ENCODE assay signal across 8 cellular contexts in genomic region chr1:44947060-44947773, GRCh38. TPM values are rescaled to one million over a fixed set of nuclear protein-coding genes. Genes with fewer than 3 reads are reported as not detected.
A peak's percentile ranks its signal among the peaks of the same experiment; 100 is the strongest.
DNase-seq lines count a peak whose midpoint lies in the region; ATAC-seq and TF ChIP-seq lines count a peak whose summit lies in the region.

No MANE protein-coding gene starts in this region.

- no peaks in the 10 kb centered on the region for H3K27me3 ChIP-seq in CD8-positive, alpha-beta T cell (ENCODE audit: insufficient read depth, low read length)
- H3K27me3 ChIP-seq in endocrine pancreas (ENCODE audit: control insufficient read depth, insufficient read depth, low read length) (no peaks in the 10 kb centered on the region), prostate gland (replicated peaks; ENCODE audit: insufficient read depth) (no peaks in the 10 kb centered on the region)

- peaks cover 11% of the 10 kb centered on the region for H3K4me1 Mint-ChIP-seq in CD8-positive, alpha-beta T cell (ENCODE audit: low read depth)

- H3K36me3 Mint-ChIP-seq in CD8-positive, alpha-beta T cell, result peaks cover 16% of the 10 kb centered on the region

- TF ChIP-seq CTCF in CD8-positive, alpha-beta T cell (IDR thresholded peaks at IDR 0.05), result no peak
- TF ChIP-seq CTCF in prostate gland (IDR thresholded peaks at IDR 0.05), result no peak

- intact Hi-C loops in CD8-positive, alpha-beta T cell (cut with DNase I, micrococcal nuclease), result no loop called here
- intact Hi-C loops in prostate gland (cut with DNase I), result no loop called here

- H3K4me1 ChIP-seq in CD8-positive, alpha-beta T cell (ENCODE audit: insufficient read depth, low read length), result peaks cover 3% of the 10 kb centered on the region
- H3K4me1 ChIP-seq in endocrine pancreas (ENCODE audit: control insufficient read depth, insufficient read depth, low read length), result peaks cover 10% of the 10 kb centered on the region
- peaks cover 6% of the 10 kb centered on the region for H3K4me1 ChIP-seq in prostate gland (replicated peaks)

- no peak for ATAC-seq in CD8-positive, alpha-beta T cell
- ATAC-seq in HG02642 (IDR thresholded peaks at IDR 0.05; ENCODE audit: poor library complexity, unreplicated experiment), result no peak
- ATAC-seq in GM18511 (IDR thresholded peaks at IDR 0.05; ENCODE audit: unreplicated experiment), result no peak
- no peak for ATAC-seq in HG03439 (IDR thresholded peaks at IDR 0.05; ENCODE audit: unreplicated experiment)

- CTCF ChIA-PET in CD8-positive, alpha-beta T cell (lab: Charles Lee), result interaction anchor here (0.6 kb wide), 1 partner anchor 149 kb away, joined by 3 read pairs; no protein-coding TSS in a partner anchor

- H3K36me3 ChIP-seq in CD8-positive, alpha-beta T cell (ENCODE audit: insufficient read depth, low read length), result no peaks in the 10 kb centered on the region
- no peaks in the 10 kb centered on the region for H3K36me3 ChIP-seq in endocrine pancreas (ENCODE audit: control insufficient read depth, insufficient read depth, low read length)
- no peaks in the 10 kb centered on the region for H3K36me3 ChIP-seq in prostate gland

- H3K9me3 Mint-ChIP-seq in CD8-positive, alpha-beta T cell, result no peaks in the 10 kb centered on the region

- H3K9ac ChIP-seq in endocrine pancreas (ENCODE audit: control insufficient read depth, insufficient read depth, low read length), result no peak overlapping the region

- no peak overlapping the region for H3K27ac ChIP-seq in CD8-positive, alpha-beta T cell (ENCODE audit: low read depth, low read length)
- peak overlapping the region; percentile 5 to 24 for H3K27ac ChIP-seq in prostate gland

- WGBS in prostate gland, result 6% methylated on average over 4 of the region's 4 CpGs

- H3K9me3 ChIP-seq in CD8-positive, alpha-beta T cell (ENCODE audit: low read length), result no peaks in the 10 kb centered on the region
- H3K9me3 ChIP-seq in endocrine pancreas (ENCODE audit: control insufficient read depth, low read length), result no peaks in the 10 kb centered on the region
- H3K9me3 ChIP-seq in prostate gland, result no peaks in the 10 kb centered on the region

- TF ChIP-seq POLR2A in prostate gland (IDR thresholded peaks at IDR 0.05), result no peak

- H3K4me3 Mint-ChIP-seq in CD8-positive, alpha-beta T cell, result no peak overlapping the region

- no peak overlapping the region for H3K4me3 ChIP-seq in CD8-positive, alpha-beta T cell (ENCODE audit: low read depth, low read length)
- H3K4me3 ChIP-seq in endocrine pancreas (ENCODE audit: control insufficient read depth, insufficient read depth, low read length) (peak overlapping the region; percentile 4), prostate gland (no peak overlapping the region)

- DNase-seq in CD8-positive, alpha-beta T cell, result no peak
- DNase-seq in NCI-H69 (lab: John Stamatoyannopoulos, UW) (peak; percentile 92), prostate gland (ENCODE audit: low spot score) (no peak), HK-2 (ENCODE audit: unreplicated experiment) (no peak)

- peak overlapping the region; percentile 45 for H3K27ac Mint-ChIP-seq in CD8-positive, alpha-beta T cell

- H3K27me3 Mint-ChIP-seq in CD8-positive, alpha-beta T cell (ENCODE audit: low read depth), result no peaks in the 10 kb centered on the region

- POLR2A ChIA-PET in CD8-positive, alpha-beta T cell (lab: Charles Lee), result interaction anchor here (0.7 kb wide), 1 partner anchor 68 kb away, joined by 5 read pairs; no protein-coding TSS in a partner anchor

RNA-seq across cellular contexts. Expression of gene EIF2B3, which starts 39.2 kb away (rescaled TPM):
- 1 to 10 TPM; 5.8 to 6.0 TPM for total RNA-seq in CD8-positive, alpha-beta T cell
- total RNA-seq in prostate gland, result 10 to 100 TPM; 17.5 to 19.3 TPM
